In the genomic region with DNA sequence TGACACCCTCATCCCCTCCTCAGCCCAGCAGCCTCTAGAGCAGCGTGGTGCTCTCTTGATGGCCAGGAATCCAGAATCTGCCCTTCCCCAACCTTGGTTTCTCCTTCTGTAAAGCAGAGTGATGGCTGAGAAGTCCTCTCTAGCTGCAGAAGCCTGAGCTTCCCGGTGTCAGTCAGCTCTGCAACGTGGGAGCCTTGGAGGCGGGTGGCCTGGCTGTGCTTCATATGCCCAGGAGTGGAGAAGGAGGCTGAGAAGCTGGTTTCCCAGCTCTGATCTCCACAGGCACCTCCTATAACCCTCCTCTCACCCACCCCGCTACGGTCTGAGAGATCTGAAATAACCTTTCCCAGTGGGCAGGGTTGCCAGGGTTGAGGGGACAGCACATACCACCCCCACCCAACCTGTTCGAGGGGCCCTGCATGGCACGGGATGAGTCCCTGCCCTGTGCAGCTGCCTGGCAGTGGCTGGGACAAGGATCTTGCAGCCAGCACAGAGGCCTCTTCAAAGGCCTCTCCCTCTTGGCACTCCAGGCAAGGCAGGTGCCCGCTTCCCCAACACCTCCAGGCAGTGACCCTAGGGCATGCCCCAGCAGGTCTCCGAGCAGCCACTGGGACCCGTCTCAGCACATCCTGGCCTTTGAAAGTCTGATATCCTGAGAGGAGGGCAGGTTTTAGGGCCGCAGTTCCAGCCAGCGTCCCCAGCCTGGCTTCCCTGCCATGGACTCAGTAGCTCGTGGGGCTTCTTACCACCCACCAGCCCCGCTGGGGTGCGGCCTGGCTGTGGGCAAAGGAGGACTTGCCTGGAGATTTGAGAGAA, we compare ENCODE assay signal across 19 cellular contexts. TPM values are rescaled to one million over a fixed set of nuclear protein-coding genes. Genes with fewer than 3 reads are reported as not detected.
DNase-seq lines count a peak whose midpoint lies in the region; TF ChIP-seq lines count a peak whose summit lies in the region.
"Had no signal": no experiment of that assay in that cellular context is flagged by ENCODE, and none has a peak within 500 bp of the region (broad histone marks: within the 10 kb centered on the region; RNA-seq: fewer than 3 reads in every experiment).

No MANE protein-coding gene starts in this region.

- no peak overlapping the region for H3K4me2 ChIP-seq in neural progenitor cell

- no peaks in the 10 kb centered on the region for H4K20me1 ChIP-seq in neural progenitor cell (ENCODE audit: low read depth)

- H3K36me3 ChIP-seq in prostate gland (no peaks in the 10 kb centered on the region), neural progenitor cell (no peaks in the 10 kb centered on the region)

- WGBS in prostate gland = 65% methylated on average over 16 of the region's 16 CpGs

- TF ChIP-seq CTCF in prostate gland (IDR thresholded peaks at IDR 0.05) = no peak
- no peak for TF ChIP-seq CTCF in neural progenitor cell (IDR thresholded peaks at IDR 0.05)

- H3K27me3 ChIP-seq in prostate gland (replicated peaks; ENCODE audit: insufficient read depth) (no peaks in the 10 kb centered on the region), neural progenitor cell (no peaks in the 10 kb centered on the region)

- no peaks in the 10 kb centered on the region for H3K79me2 ChIP-seq in neural progenitor cell (ENCODE audit: low read depth)

- H3K9me3 Mint-ChIP-seq in dendritic cell treated with granulocyte-macrophage colony-stimulating factor and Interleukin-4, amounts not matched to agents 40 ng/mL and 50 ng/mL, for 4 days = no peaks in the 10 kb centered on the region
- H3K9me3 Mint-ChIP-seq in neural progenitor cell = no peaks in the 10 kb centered on the region
- H3K9me3 Mint-ChIP-seq: CD8-positive, alpha-beta T cell had no signal

- H3K4me3 ChIP-seq in prostate gland (no peak overlapping the region), neural progenitor cell (no peak overlapping the region)
- H3K4me3 ChIP-seq: GM23248, SK-N-MC had no signal

- H3K36me3 Mint-ChIP-seq in dendritic cell treated with granulocyte-macrophage colony-stimulating factor and Interleukin-4, amounts not matched to agents 40 ng/mL and 50 ng/mL, for 4 days (ENCODE audit: low read depth) = no peaks in the 10 kb centered on the region
- H3K36me3 Mint-ChIP-seq in neural progenitor cell = no peaks in the 10 kb centered on the region
- H3K36me3 Mint-ChIP-seq: CD8-positive, alpha-beta T cell had no signal

- peak overlapping the region in 1 of 2 donors; percentile 32 for H3K27ac ChIP-seq in prostate gland
- no peak overlapping the region for H3K27ac ChIP-seq in neural progenitor cell
- H3K27ac ChIP-seq: GM23248, HL-60, SK-N-MC had no signal

- intact Hi-C loops in dendritic cell treated with granulocyte-macrophage colony-stimulating factor and Interleukin-4, amounts not matched to agents 40 ng/mL and 50 ng/mL, for 4 days (cut with micrococcal nuclease) = no loop called here
- intact Hi-C loops in prostate gland (cut with DNase I) = no loop called here

- no peak for TF ChIP-seq POLR2A in prostate gland (IDR thresholded peaks at IDR 0.05)

- H2AFZ ChIP-seq in neural progenitor cell (replicated peaks) = no peak overlapping the region
- H2AFZ ChIP-seq: GM23248 had no signal

- H3K4me1 ChIP-seq in prostate gland (replicated peaks) (no peaks in the 10 kb centered on the region), neural progenitor cell (no peaks in the 10 kb centered on the region)

- H3F3A ChIP-seq in neural progenitor cell (ENCODE audit: low read depth) = no peaks in the 10 kb centered on the region

- H3K9ac ChIP-seq in neural progenitor cell = no peak overlapping the region
- H3K9ac ChIP-seq: GM23248 had no signal

- H3K4me3 Mint-ChIP-seq in dendritic cell treated with granulocyte-macrophage colony-stimulating factor and Interleukin-4, amounts not matched to agents 40 ng/mL and 50 ng/mL, for 4 days = no peak overlapping the region
- H3K4me3 Mint-ChIP-seq in neural progenitor cell = no peak overlapping the region
- H3K4me3 Mint-ChIP-seq: B cell; CD8-positive, alpha-beta T cell had no signal

- H3K27ac Mint-ChIP-seq in dendritic cell treated with granulocyte-macrophage colony-stimulating factor and Interleukin-4, amounts not matched to agents 40 ng/mL and 50 ng/mL, for 4 days = peak overlapping the region; percentile 83
- no peak overlapping the region for H3K27ac Mint-ChIP-seq in neural progenitor cell
- H3K27ac Mint-ChIP-seq: B cell; CD8-positive, alpha-beta T cell had no signal

- DNase-seq in DMS79 treated with DMSO at 0.1 percent for 48 hours (lab: John Stamatoyannopoulos, UW) (peak; percentile 51), NCI-H510A (lab: John Stamatoyannopoulos, UW) (peak; percentile 71), prostate gland (ENCODE audit: low spot score) (peak; percentile 71), HuH-7.5 (ENCODE audit: low spot score) (no peak), neural progenitor cell (ENCODE audit: low spot score) (no peak)
- no peak for DNase-seq in activated CD4-positive, alpha-beta T cell treated with anti-CD3 and anti-CD28 coated beads for 4 hours
- DNase-seq: ACHN; CD8-positive, alpha-beta T cell; GM23248; KG1; NCI-H1092; NCI-H187; NCI-H2171; NCI-H526; RPMI8226 had no signal

- no peaks in the 10 kb centered on the region for H3K9me3 ChIP-seq in prostate gland
- no peaks in the 10 kb centered on the region for H3K9me3 ChIP-seq in neural progenitor cell (ENCODE audit: low read depth)

- no peaks in the 10 kb centered on the region for H3K27me3 Mint-ChIP-seq in dendritic cell treated with granulocyte-macrophage colony-stimulating factor and Interleukin-4, amounts not matched to agents 40 ng/mL and 50 ng/mL, for 4 days
- H3K27me3 Mint-ChIP-seq in neural progenitor cell (ENCODE audit: insufficient read depth, low read depth) = peaks cover 8% of the 10 kb centered on the region

- peaks cover 44% of the 10 kb centered on the region for H3K4me1 Mint-ChIP-seq in dendritic cell treated with granulocyte-macrophage colony-stimulating factor and Interleukin-4, amounts not matched to agents 40 ng/mL and 50 ng/mL, for 4 days (ENCODE audit: low read depth)
- peaks cover 11% of the 10 kb centered on the region for H3K4me1 Mint-ChIP-seq in neural progenitor cell

RNA-seq across cellular contexts. Expression of gene SLC29A3, which starts 18.3 kb away (rescaled TPM):
- total RNA-seq in prostate gland (10 to 100 TPM in 1 of 2 donors, 1 to 10 TPM in 1; 4.6 to 12.7 TPM), neural progenitor cell (ENCODE audit: low replicate concordance) (2.5 and 9.0 TPM in 2 replicates)

Comparison
In these comparisons a context has a peak if more than half of its experiments do, and no peak if none do; other contexts are left out.
1. DNase-seq: peak in DMS79 treated with DMSO at 0.1 percent for 48 hours (single experiment), NCI-H510A (single experiment) and prostate gland (single experiment); none in HuH-7.5 (single experiment), activated CD4-positive, alpha-beta T cell treated with anti-CD3 and anti-CD28 coated beads for 4 hours (0 of 2) and neural progenitor cell (single experiment).